In genomic region chr1:1946540-1946939, GRCh38 we compare ENCODE assay signal across 20 cellular contexts. TPM values are rescaled to one million over a fixed set of nuclear protein-coding genes. Genes with fewer than 3 reads are reported as not detected.
DNase-seq lines count a peak whose midpoint lies in the region; ATAC-seq and TF ChIP-seq lines count a peak whose summit lies in the region.
"Had no signal": no experiment of that assay in that cellular context is flagged by ENCODE, and none has a peak within 500 bp of the region (broad histone marks: within the 10 kb centered on the region; RNA-seq: fewer than 3 reads in every experiment).

No MANE protein-coding gene starts in this region.

- POLR2A ChIA-PET in RWPE1 (lab: Yijun Ruan, JAX; ENCODE audit: low non-redundant PET) = no interaction called here

- CTCF ChIA-PET in RWPE1 (lab: Yijun Ruan, JAX) = interaction anchor here (1.2 kb wide), 2 partner anchors 98 to 103 kb away, joined by 3 to 4 read pairs; no protein-coding TSS in a partner anchor

- peak; percentile 27 for DNase-seq in AG10803 (ENCODE audit: low read depth)
- peak; percentile 1 for DNase-seq in NCI-H69 (lab: John Stamatoyannopoulos, UW)
- DNase-seq in fibroblast of the aortic adventitia (ENCODE audit: low read depth) = peak; percentile 72
- peak; percentile 52 for DNase-seq in lung (ENCODE audit: low spot score)
- no peak for DNase-seq in activated naive CD4-positive, alpha-beta T cell treated with anti-CD3 and anti-CD28 coated beads, Interleukin-2, amount 50 U/mL, for 72 hours (ENCODE audit: low spot score in 2 of 2)
- DNase-seq in NOMO-1 treated with dmso at 0.1 percent for 144 hours (lab: John Stamatoyannopoulos, UW; ENCODE audit: unreplicated experiment) = no peak
- no peak for DNase-seq in NOMO-1 treated with DMSO at 0.1 percent for 48 hours (lab: John Stamatoyannopoulos, UW; ENCODE audit: unreplicated experiment)
- DNase-seq in RWPE1 (ENCODE audit: low spot score) = no peak
- DNase-seq: activated CD4-positive, alpha-beta T cell treated with anti-CD3 and anti-CD28 coated beads, Interleukin-2, amount 10 ng/mL, durations not matched to agents 24 days and 14 days; activated naive CD4-positive, alpha-beta T cell treated with anti-CD3 and anti-CD28 coated beads, Interleukin-2, amount 10 ng/mL, durations not matched to agents 7 days and 5 days; activated T-cell treated with anti-CD3 and anti-CD28 coated beads for 4 hours; erythroblast; HCEC 1CT; hippocampal formation; NCI-H2029 treated with DMSO at 0.1 percent for 48 hours; stimulated activated CD4-positive, alpha-beta T cell treated with anti-CD3 and anti-CD28 coated beads, Interleukin-4, amount 100 ng/mL, for 1 hour had no signal

- H3K4me3 ChIP-seq in AG10803 (ENCODE audit: low read length) (no peak overlapping the region), fibroblast of the aortic adventitia (ENCODE audit: low read depth, low read length) (no peak overlapping the region), lung (no peak overlapping the region)

- H3K27ac ChIP-seq in lung (ENCODE audit: low read depth in 1 of 2, low read length in 1 of 2) (no peak overlapping the region), RWPE1 (no peak overlapping the region)

- no peak for ATAC-seq in lung (ENCODE audit: insufficient read depth, low FRiP score)
- no peak for ATAC-seq in activated naive CD4-positive, alpha-beta T cell treated with anti-CD3 and anti-CD28 coated beads, Interleukin-2, amount 50 U/mL, for 72 hours
- ATAC-seq: Panc1 had no signal

- 41 to 78% methylated on average over 11 of the region's 11 CpGs for WGBS in lung, 2 donors

- peaks cover 0 to 14% of the 10 kb centered on the region in 2 donors for H3K4me1 ChIP-seq in lung (ENCODE audit: control insufficient read depth in 2 of 2, insufficient read depth in 2 of 2, low read length in 2 of 2)

- H3K36me3 ChIP-seq in lung (ENCODE audit: control insufficient read depth in 2 of 2, insufficient read depth in 2 of 2, low read length in 2 of 2) = no peaks in the 10 kb centered on the region

- peaks cover 0 to 11% of the 10 kb centered on the region in 2 donors for H3K36me3 Mint-ChIP-seq in activated naive CD4-positive, alpha-beta T cell treated with anti-CD3 and anti-CD28 coated beads, Interleukin-2, amount 50 U/mL, for 72 hours
- H3K36me3 Mint-ChIP-seq: activated naive CD4-positive, alpha-beta T cell treated with anti-CD3 and anti-CD28 coated beads, Interleukin-2, amount 10 ng/mL, durations not matched to agents 7 days and 5 days had no signal

- H3K9me3 ChIP-seq in lung (ENCODE audit: control insufficient read depth in 2 of 2, insufficient read depth in 1 of 2, low read length in 1 of 2) = peaks cover 0 to 2% of the 10 kb centered on the region in 2 donors

- H3K27ac Mint-ChIP-seq in activated naive CD4-positive, alpha-beta T cell treated with anti-CD3 and anti-CD28 coated beads, Interleukin-2, amount 50 U/mL, for 72 hours = no peak overlapping the region
- H3K27ac Mint-ChIP-seq: activated CD4-positive, alpha-beta T cell treated with anti-CD3 and anti-CD28 coated beads, Interleukin-2, amount 10 ng/mL, durations not matched to agents 24 days and 14 days; activated naive CD4-positive, alpha-beta T cell treated with anti-CD3 and anti-CD28 coated beads, Interleukin-2, amount 10 ng/mL, durations not matched to agents 7 days and 5 days had no signal

- peaks cover 0 to 14% of the 10 kb centered on the region in 2 donors for H3K9me3 Mint-ChIP-seq in activated naive CD4-positive, alpha-beta T cell treated with anti-CD3 and anti-CD28 coated beads, Interleukin-2, amount 50 U/mL, for 72 hours

- no peaks in the 10 kb centered on the region for H3K27me3 ChIP-seq in lung (ENCODE audit: control insufficient read depth, insufficient read depth)

- no peak for TF ChIP-seq CTCF in AG10803 (conservative IDR thresholded peaks at IDR 0.05; ENCODE audit: low read length)
- TF ChIP-seq CTCF in fibroblast of the aortic adventitia (IDR thresholded peaks at IDR 0.05; ENCODE audit: insufficient read depth, low read length) = peak; percentile 23
- TF ChIP-seq CTCF in lung (IDR thresholded peaks at IDR 0.05; ENCODE audit: control extremely low read depth, extremely low read depth) = no peak
- TF ChIP-seq CTCF in RWPE1 (conservative IDR thresholded peaks at IDR 0.05; ENCODE audit: low read depth) = no peak

RNA-seq across cellular contexts. Expression of gene TMEM52, which starts 27.5 kb away (rescaled TPM):
- 0.72 TPM in 1 of 2 replicates, not detected in the other for total RNA-seq in fibroblast of the aortic adventitia (ENCODE audit: low replicate concordance)
- total RNA-seq in lung = 1 to 10 TPM in 1 of 2 donors, not detected in 1; 6.1 TPM
- polyA plus RNA-seq in lung = 1 to 10 TPM; 2.8 to 3.1 TPM
- 1 to 10 TPM in 1 of 2 donors, under 1 TPM in 1; 0.64 to 1.5 TPM for total RNA-seq in activated naive CD4-positive, alpha-beta T cell treated with anti-CD3 and anti-CD28 coated beads, Interleukin-2, amount 50 U/mL, for 72 hours

RNA-seq across cellular contexts. Expression of gene CALML6, which starts 31.5 kb away (rescaled TPM):
- 0.36 and 0.49 TPM in 2 replicates for total RNA-seq in fibroblast of the aortic adventitia (ENCODE audit: low replicate concordance)
- under 1 TPM; 0.17 to 0.55 TPM for total RNA-seq in lung
- under 1 TPM; 0.11 to 0.51 TPM for polyA plus RNA-seq in lung
- total RNA-seq in activated naive CD4-positive, alpha-beta T cell treated with anti-CD3 and anti-CD28 coated beads, Interleukin-2, amount 50 U/mL, for 72 hours = 1 to 10 TPM; 1.4 to 2.6 TPM
- total RNA-seq: activated CD4-positive, alpha-beta T cell treated with anti-CD3 and anti-CD28 coated beads, Interleukin-2, amount 10 ng/mL, durations not matched to agents 24 days and 14 days; omental fat pad had no signal

RNA-seq across cellular contexts. Expression of gene GNB1, which starts 55.7 kb away (rescaled TPM):
- total RNA-seq in fibroblast of the aortic adventitia (ENCODE audit: low replicate concordance) (71.6 and 108 TPM in 2 replicates), lung (100 to 1,000 TPM; 160 to 338 TPM)
- 100 to 1,000 TPM; 114 to 222 TPM for polyA plus RNA-seq in lung
- 100 to 1,000 TPM; 267 to 358 TPM for total RNA-seq in activated naive CD4-positive, alpha-beta T cell treated with anti-CD3 and anti-CD28 coated beads, Interleukin-2, amount 50 U/mL, for 72 hours

RNA-seq across cellular contexts. Expression of gene CFAP74, which starts 57.0 kb away (rescaled TPM):
- total RNA-seq in fibroblast of the aortic adventitia (ENCODE audit: low replicate concordance) (not detected in 2 replicates), lung (10 to 100 TPM in 1 of 2 donors, 1 to 10 TPM in 1; 7.3 to 20.8 TPM)
- 1 to 10 TPM; 3.1 to 3.2 TPM for polyA plus RNA-seq in lung
- not detected for total RNA-seq in activated naive CD4-positive, alpha-beta T cell treated with anti-CD3 and anti-CD28 coated beads, Interleukin-2, amount 50 U/mL, for 72 hours
- total RNA-seq: activated CD4-positive, alpha-beta T cell treated with anti-CD3 and anti-CD28 coated beads, Interleukin-2, amount 10 ng/mL, durations not matched to agents 24 days and 14 days; Daoy; kidney epithelial cell had no signal

Comparison
In these comparisons a context has a peak if more than half of its experiments do, and no peak if none do; other contexts are left out.
1. DNase-seq: peak in AG10803 (single experiment), NCI-H69 (single experiment), fibroblast of the aortic adventitia (single experiment) and lung (single experiment); none in activated naive CD4-positive, alpha-beta T cell treated with anti-CD3 and anti-CD28 coated beads, Interleukin-2, amount 50 U/mL, for 72 hours (0 of 2), NOMO-1 treated with dmso at 0.1 percent for 144 hours (single experiment), NOMO-1 treated with DMSO at 0.1 percent for 48 hours (single experiment) and RWPE1 (single experiment).